In the genomic region with DNA sequence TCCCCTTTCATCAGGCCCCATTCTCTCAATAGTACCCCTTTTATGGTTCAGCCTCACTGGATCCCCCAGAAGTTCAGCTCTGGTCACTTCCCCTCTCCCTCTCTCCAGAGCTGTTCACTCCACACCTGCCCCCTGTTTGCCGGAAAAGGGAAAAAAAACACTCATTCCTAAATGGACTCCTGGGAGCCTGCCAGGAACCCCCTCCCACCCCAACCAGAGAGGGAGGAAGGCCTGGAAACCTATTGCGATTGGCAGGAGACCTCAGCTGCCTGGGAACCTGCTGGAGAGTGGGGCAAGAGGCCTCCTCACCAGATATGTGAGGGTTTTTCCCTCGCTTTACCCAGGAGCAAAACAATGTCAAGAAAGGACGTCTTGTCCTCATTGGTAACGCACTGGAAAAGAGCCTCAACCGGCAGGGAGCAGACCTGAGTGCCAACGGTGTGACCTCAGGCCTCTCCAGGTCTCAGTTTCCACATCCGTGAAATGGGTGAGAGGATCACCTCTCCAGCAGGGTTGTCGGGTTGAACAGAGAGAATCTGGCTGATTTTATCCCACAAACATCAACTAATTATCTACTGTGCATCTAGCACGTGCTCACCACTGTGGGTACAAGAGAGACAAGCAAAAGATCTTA, we compare ENCODE assay signal across 20 cellular contexts.
DNase-seq lines count a peak whose midpoint lies in the region; ATAC-seq and TF ChIP-seq lines count a peak whose summit lies in the region.
"Had no signal": no experiment of that assay in that cellular context is flagged by ENCODE, and none has a peak within 500 bp of the region (broad histone marks: within the 10 kb centered on the region; RNA-seq: fewer than 3 reads in every experiment).

No MANE protein-coding gene starts in this region.

- H3K27ac Mint-ChIP-seq in activated naive CD4-positive, alpha-beta T cell treated with anti-CD3 and anti-CD28 coated beads, Interleukin-2, amount 50 U/mL, for 24 hours: no peak overlapping the region
- peak overlapping the region; percentile 61 for H3K27ac Mint-ChIP-seq in stimulated activated effector memory CD8-positive, alpha-beta T cell treated with anti-CD3 and anti-CD28 coated beads, Interleukin-12 subunit alpha, Interleukin-12 subunit beta, amount 100 ng/mL, for 72 hours
- H3K27ac Mint-ChIP-seq: activated CD4-positive, alpha-beta T cell treated with anti-CD3 and anti-CD28 coated beads, Interleukin-2, amount 10 ng/mL, durations not matched to agents 7 days and 5 days had no signal

- H3K27me3 Mint-ChIP-seq in activated naive CD4-positive, alpha-beta T cell treated with anti-CD3 and anti-CD28 coated beads, Interleukin-2, amount 50 U/mL, for 24 hours: no peaks in the 10 kb centered on the region

- TF ChIP-seq CTCF in SU-DHL-6 (IDR thresholded peaks at IDR 0.05; ENCODE audit: insufficient read depth, low read length, poor library complexity, severe bottlenecking): no peak

- H3K9me3 Mint-ChIP-seq in activated naive CD4-positive, alpha-beta T cell treated with anti-CD3 and anti-CD28 coated beads, Interleukin-2, amount 50 U/mL, for 24 hours: no peaks in the 10 kb centered on the region
- no peaks in the 10 kb centered on the region for H3K9me3 Mint-ChIP-seq in stimulated activated effector memory CD8-positive, alpha-beta T cell treated with anti-CD3 and anti-CD28 coated beads, Interleukin-12 subunit alpha, Interleukin-12 subunit beta, amount 100 ng/mL, for 72 hours
- H3K9me3 Mint-ChIP-seq: activated CD4-positive, alpha-beta T cell treated with anti-CD3 and anti-CD28 coated beads, Interleukin-2, amount 10 ng/mL, durations not matched to agents 7 days and 5 days had no signal

- peaks cover 80% of the 10 kb centered on the region for H3F3A ChIP-seq in SU-DHL-6 (ENCODE audit: insufficient read depth)

- DNase-seq in activated naive CD4-positive, alpha-beta T cell treated with anti-CD3 and anti-CD28 coated beads, Interleukin-2, amount 50 U/mL, for 16 hours: no peak
- DNase-seq in NAMALWA (ENCODE audit: low spot score) (peak; percentile 49), hepatic stellate cell (ENCODE audit: low spot score) (no peak), NCI-H1930 (lab: John Stamatoyannopoulos, UW) (no peak), AML-193 (lab: John Stamatoyannopoulos, UW) (no peak)
- DNase-seq in stimulated activated effector memory CD8-positive, alpha-beta T cell treated with anti-CD3 and anti-CD28 coated beads, Interleukin-12 subunit alpha, Interleukin-12 subunit beta, amount 100 ng/mL, for 72 hours (ENCODE audit: low spot score in 2 of 2): no peak
- DNase-seq: activated CD4-positive, alpha-beta T cell treated with anti-CD3 and anti-CD28 coated beads, Interleukin-2, amount 10 ng/mL, durations not matched to agents 7 days and 5 days; activated gamma-delta T cell treated with Interleukin-2 at 50 U/mL for 16 hours; amniotic stem cell; foreskin fibroblast; NCI-H2081 treated with DMSO at 0.1 percent for 48 hours; NCI-H526 treated with DMSO at 0.1 percent for 48 hours; stimulated activated naive CD4-positive, alpha-beta T cell treated with Interleukin-2 at 50 U/mL for 16 hours; T-helper 1 cell had no signal

- no peaks in the 10 kb centered on the region for H3K36me3 Mint-ChIP-seq in activated naive CD4-positive, alpha-beta T cell treated with anti-CD3 and anti-CD28 coated beads, Interleukin-2, amount 50 U/mL, for 24 hours
- no peaks in the 10 kb centered on the region for H3K36me3 Mint-ChIP-seq in stimulated activated effector memory CD8-positive, alpha-beta T cell treated with anti-CD3 and anti-CD28 coated beads, Interleukin-12 subunit alpha, Interleukin-12 subunit beta, amount 100 ng/mL, for 72 hours

- peaks cover 29% of the 10 kb centered on the region for H3K4me1 Mint-ChIP-seq in activated naive CD4-positive, alpha-beta T cell treated with anti-CD3 and anti-CD28 coated beads, Interleukin-2, amount 50 U/mL, for 24 hours
- peaks cover 14% of the 10 kb centered on the region for H3K4me1 Mint-ChIP-seq in stimulated activated effector memory CD8-positive, alpha-beta T cell treated with anti-CD3 and anti-CD28 coated beads, Interleukin-12 subunit alpha, Interleukin-12 subunit beta, amount 100 ng/mL, for 72 hours

- peaks cover 100% of the 10 kb centered on the region for H3K79me2 ChIP-seq in SU-DHL-6 (ENCODE audit: insufficient read depth, low read length)

- peak overlapping the region; percentile 23 for H3K4me3 Mint-ChIP-seq in activated naive CD4-positive, alpha-beta T cell treated with anti-CD3 and anti-CD28 coated beads, Interleukin-2, amount 50 U/mL, for 24 hours
- no peak overlapping the region for H3K4me3 Mint-ChIP-seq in stimulated activated effector memory CD8-positive, alpha-beta T cell treated with anti-CD3 and anti-CD28 coated beads, Interleukin-12 subunit alpha, Interleukin-12 subunit beta, amount 100 ng/mL, for 72 hours
- H3K4me3 Mint-ChIP-seq: activated CD4-positive, alpha-beta T cell treated with anti-CD3 and anti-CD28 coated beads, Interleukin-2, amount 10 ng/mL, durations not matched to agents 7 days and 5 days had no signal

- peak overlapping the region; percentile 93 for H3K4me3 ChIP-seq in SU-DHL-6 (ENCODE audit: insufficient read depth, low read length, poor library complexity, severe bottlenecking)
- H3K4me3 ChIP-seq: pancreas, thyroid gland had no signal

- H3K9ac ChIP-seq in SU-DHL-6 (ENCODE audit: low read length): peak overlapping the region; percentile 98

- H3K9me3 ChIP-seq in SU-DHL-6 (ENCODE audit: insufficient read depth, low read length): no peaks in the 10 kb centered on the region
- H3K9me3 ChIP-seq: pancreas, thyroid gland had no signal

- H3K36me3 ChIP-seq in SU-DHL-6 (ENCODE audit: low read length): peaks cover 27% of the 10 kb centered on the region
- H3K36me3 ChIP-seq: pancreas, thyroid gland had no signal

- H3K27me3 ChIP-seq in SU-DHL-6 (ENCODE audit: low read length): no peaks in the 10 kb centered on the region
- H3K27me3 ChIP-seq: pancreas, thyroid gland had no signal

- no peak for ATAC-seq in stimulated activated effector memory CD8-positive, alpha-beta T cell treated with anti-CD3 and anti-CD28 coated beads, Interleukin-12 subunit alpha, Interleukin-12 subunit beta, amount 100 ng/mL, for 72 hours
- ATAC-seq: pancreas, sciatic nerve had no signal

- H3K27ac ChIP-seq in SU-DHL-6 (ENCODE audit: low read depth, low read length): peak overlapping the region; percentile 99
- H3K27ac ChIP-seq: epithelial cell of prostate, pancreas, thyroid gland had no signal

- H3K9me2 ChIP-seq in SU-DHL-6 (replicated peaks; ENCODE audit: insufficient read depth, low read length): no peaks in the 10 kb centered on the region

- peak overlapping the region; percentile 99 for H3K4me2 ChIP-seq in SU-DHL-6 (ENCODE audit: low read depth, low read length, poor library complexity, severe bottlenecking)

- H4K20me1 ChIP-seq in SU-DHL-6 (ENCODE audit: low read depth, low read length): no peaks in the 10 kb centered on the region

- no peak overlapping the region for H2AFZ ChIP-seq in SU-DHL-6 (ENCODE audit: low read depth, low read length, severe bottlenecking)
